Comparison of ENCODE assay signal across 1 cellular context in genomic region chr12:122421815-122422737, GRCh38.
TF ChIP-seq lines count a peak whose summit lies in the region.

Gene CLIP1 (minus strand): TSS chr12:122422669. CDS start chr12:122380452, 42,217 bp downstream.

TF ChIP-seq in HepG2, 621 proteins besides CTCF, POLR2A, EP300 and RAD21 (continued from another document):
- TF ChIP-seq, protein P1, sequence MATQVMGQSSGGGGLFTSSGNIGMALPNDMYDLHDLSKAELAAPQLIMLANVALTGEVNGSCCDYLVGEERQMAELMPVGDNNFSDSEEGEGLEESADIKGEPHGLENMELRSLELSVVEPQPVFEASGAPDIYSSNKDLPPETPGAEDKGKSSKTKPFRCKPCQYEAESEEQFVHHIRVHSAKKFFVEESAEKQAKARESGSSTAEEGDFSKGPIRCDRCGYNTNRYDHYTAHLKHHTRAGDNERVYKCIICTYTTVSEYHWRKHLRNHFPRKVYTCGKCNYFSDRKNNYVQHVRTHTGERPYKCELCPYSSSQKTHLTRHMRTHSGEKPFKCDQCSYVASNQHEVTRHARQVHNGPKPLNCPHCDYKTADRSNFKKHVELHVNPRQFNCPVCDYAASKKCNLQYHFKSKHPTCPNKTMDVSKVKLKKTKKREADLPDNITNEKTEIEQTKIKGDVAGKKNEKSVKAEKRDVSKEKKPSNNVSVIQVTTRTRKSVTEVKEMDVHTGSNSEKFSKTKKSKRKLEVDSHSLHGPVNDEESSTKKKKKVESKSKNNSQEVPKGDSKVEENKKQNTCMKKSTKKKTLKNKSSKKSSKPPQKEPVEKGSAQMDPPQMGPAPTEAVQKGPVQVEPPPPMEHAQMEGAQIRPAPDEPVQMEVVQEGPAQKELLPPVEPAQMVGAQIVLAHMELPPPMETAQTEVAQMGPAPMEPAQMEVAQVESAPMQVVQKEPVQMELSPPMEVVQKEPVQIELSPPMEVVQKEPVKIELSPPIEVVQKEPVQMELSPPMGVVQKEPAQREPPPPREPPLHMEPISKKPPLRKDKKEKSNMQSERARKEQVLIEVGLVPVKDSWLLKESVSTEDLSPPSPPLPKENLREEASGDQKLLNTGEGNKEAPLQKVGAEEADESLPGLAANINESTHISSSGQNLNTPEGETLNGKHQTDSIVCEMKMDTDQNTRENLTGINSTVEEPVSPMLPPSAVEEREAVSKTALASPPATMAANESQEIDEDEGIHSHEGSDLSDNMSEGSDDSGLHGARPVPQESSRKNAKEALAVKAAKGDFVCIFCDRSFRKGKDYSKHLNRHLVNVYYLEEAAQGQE (IDR thresholded peaks at IDR 0.05; ENCODE audit: borderline replicate concordance in 1 of 2, low read depth in 1 of 2, low read length in 2 of 2), result no peak
- TF ChIP-seq KDM5A (IDR thresholded peaks at IDR 0.05; ENCODE audit: borderline replicate concordance, low read length), result 0 out of 2 replicates have a peak, but pooled peaks have one; percentile 13
- no peak for TF ChIP-seq PTBP1 (IDR thresholded peaks at IDR 0.05; ENCODE audit: low read depth, low read length, poor library complexity, severe bottlenecking)
- TF ChIP-seq, protein P2, sequence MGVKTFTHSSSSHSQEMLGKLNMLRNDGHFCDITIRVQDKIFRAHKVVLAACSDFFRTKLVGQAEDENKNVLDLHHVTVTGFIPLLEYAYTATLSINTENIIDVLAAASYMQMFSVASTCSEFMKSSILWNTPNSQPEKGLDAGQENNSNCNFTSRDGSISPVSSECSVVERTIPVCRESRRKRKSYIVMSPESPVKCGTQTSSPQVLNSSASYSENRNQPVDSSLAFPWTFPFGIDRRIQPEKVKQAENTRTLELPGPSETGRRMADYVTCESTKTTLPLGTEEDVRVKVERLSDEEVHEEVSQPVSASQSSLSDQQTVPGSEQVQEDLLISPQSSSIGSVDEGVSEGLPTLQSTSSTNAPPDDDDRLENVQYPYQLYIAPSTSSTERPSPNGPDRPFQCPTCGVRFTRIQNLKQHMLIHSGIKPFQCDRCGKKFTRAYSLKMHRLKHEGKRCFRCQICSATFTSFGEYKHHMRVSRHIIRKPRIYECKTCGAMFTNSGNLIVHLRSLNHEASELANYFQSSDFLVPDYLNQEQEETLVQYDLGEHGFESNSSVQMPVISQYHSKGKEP (CRISPR knock-in tag; IDR thresholded peaks at IDR 0.05), result no peak
- no peak for TF ChIP-seq ZUFSP (CRISPR knock-in tag; IDR thresholded peaks at IDR 0.05; ENCODE audit: borderline replicate concordance)
- no peak for TF ChIP-seq CHD2 (IDR thresholded peaks at IDR 0.05; ENCODE audit: low read depth, low read length)
- no peak for TF ChIP-seq HDAC1 (CRISPR knock-in tag; IDR thresholded peaks at IDR 0.05)
- TF ChIP-seq, protein P3, sequence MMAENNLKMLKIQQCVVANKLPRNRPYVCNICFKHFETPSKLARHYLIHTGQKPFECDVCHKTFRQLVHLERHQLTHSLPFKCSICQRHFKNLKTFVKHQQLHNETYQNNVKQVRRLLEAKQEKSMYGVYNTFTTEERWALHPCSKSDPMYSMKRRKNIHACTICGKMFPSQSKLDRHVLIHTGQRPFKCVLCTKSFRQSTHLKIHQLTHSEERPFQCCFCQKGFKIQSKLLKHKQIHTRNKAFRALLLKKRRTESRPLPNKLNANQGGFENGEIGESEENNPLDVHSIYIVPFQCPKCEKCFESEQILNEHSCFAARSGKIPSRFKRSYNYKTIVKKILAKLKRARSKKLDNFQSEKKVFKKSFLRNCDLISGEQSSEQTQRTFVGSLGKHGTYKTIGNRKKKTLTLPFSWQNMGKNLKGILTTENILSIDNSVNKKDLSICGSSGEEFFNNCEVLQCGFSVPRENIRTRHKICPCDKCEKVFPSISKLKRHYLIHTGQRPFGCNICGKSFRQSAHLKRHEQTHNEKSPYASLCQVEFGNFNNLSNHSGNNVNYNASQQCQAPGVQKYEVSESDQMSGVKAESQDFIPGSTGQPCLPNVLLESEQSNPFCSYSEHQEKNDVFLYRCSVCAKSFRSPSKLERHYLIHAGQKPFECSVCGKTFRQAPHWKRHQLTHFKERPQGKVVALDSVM (CRISPR knock-in tag; IDR thresholded peaks at IDR 0.05), result peak; percentile 13; the same call in 1 of the 2 replicates
- TF ChIP-seq ZNF30 (CRISPR knock-in tag; IDR thresholded peaks at IDR 0.05), result no peak
- TF ChIP-seq NFE2 (CRISPR knock-in tag; IDR thresholded peaks at IDR 0.05), result no peak
- TF ChIP-seq ZNF253 (CRISPR knock-in tag; IDR thresholded peaks at IDR 0.05; ENCODE audit: borderline replicate concordance), result no peak
- TF ChIP-seq E2F2 (CRISPR knock-in tag; IDR thresholded peaks at IDR 0.05; ENCODE audit: borderline replicate concordance), result no peak
- no peak for TF ChIP-seq MED1 (CRISPR knock-in tag; IDR thresholded peaks at IDR 0.05)
- peak; percentile 72 for TF ChIP-seq YEATS4 (CRISPR knock-in tag; IDR thresholded peaks at IDR 0.05; ENCODE audit: borderline replicate concordance)
- TF ChIP-seq FOXA3 (CRISPR knock-in tag; IDR thresholded peaks at IDR 0.05), result no peak
- TF ChIP-seq TBL1XR1 (IDR thresholded peaks at IDR 0.05; ENCODE audit: borderline replicate concordance, low read length, partially characterized antibody), result no peak
- TF ChIP-seq KMT2A (CRISPR knock-in tag; IDR thresholded peaks at IDR 0.05), result peak; percentile 59; the same call in 1 of the 2 replicates
- TF ChIP-seq, protein P4, sequence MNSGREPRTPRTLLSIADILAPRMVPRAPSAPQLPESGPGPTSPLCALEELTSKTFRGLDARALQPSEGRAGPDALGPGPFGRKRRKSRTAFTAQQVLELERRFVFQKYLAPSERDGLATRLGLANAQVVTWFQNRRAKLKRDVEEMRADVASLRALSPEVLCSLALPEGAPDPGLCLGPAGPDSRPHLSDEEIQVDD (CRISPR knock-in tag; IDR thresholded peaks at IDR 0.05; ENCODE audit: borderline replicate concordance), result no peak
- no peak for TF ChIP-seq ZNF781 (CRISPR knock-in tag; IDR thresholded peaks at IDR 0.05; ENCODE audit: borderline replicate concordance, not compliant biosample characterization)
- TF ChIP-seq HNRNPL (IDR thresholded peaks at IDR 0.05; ENCODE audit: low read depth, low read length), result peak; percentile 40; the same call in 1 of the 2 replicates
- no peak for TF ChIP-seq DBP (CRISPR knock-in tag; IDR thresholded peaks at IDR 0.05; ENCODE audit: not compliant biosample characterization)
- TF ChIP-seq, protein P5, sequence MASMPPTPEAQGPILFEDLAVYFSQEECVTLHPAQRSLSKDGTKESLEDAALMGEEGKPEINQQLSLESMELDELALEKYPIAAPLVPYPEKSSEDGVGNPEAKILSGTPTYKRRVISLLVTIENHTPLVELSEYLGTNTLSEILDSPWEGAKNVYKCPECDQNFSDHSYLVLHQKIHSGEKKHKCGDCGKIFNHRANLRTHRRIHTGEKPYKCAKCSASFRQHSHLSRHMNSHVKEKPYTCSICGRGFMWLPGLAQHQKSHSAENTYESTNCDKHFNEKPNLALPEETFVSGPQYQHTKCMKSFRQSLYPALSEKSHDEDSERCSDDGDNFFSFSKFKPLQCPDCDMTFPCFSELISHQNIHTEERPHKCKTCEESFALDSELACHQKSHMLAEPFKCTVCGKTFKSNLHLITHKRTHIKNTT (CRISPR knock-in tag; IDR thresholded peaks at IDR 0.05), result no peak
- TF ChIP-seq SOX13 (IDR thresholded peaks at IDR 0.05), result no peak
- TF ChIP-seq SOX13 (CRISPR knock-in tag; conservative IDR thresholded peaks at IDR 0.05 in 1 of 2, IDR thresholded peaks at IDR 0.05 in 1 of 2), result peak in 1 of 2 experiments; percentile 11; a peak in 1 of 4 replicates
- peak; percentile 52; the same call in 1 of the 2 replicates for TF ChIP-seq ARID4A (CRISPR knock-in tag; IDR thresholded peaks at IDR 0.05; ENCODE audit: borderline replicate concordance)
- no peak for TF ChIP-seq ZNF256 (CRISPR knock-in tag; conservative IDR thresholded peaks at IDR 0.05)
- no peak for TF ChIP-seq ZBTB38 (CRISPR knock-in tag; IDR thresholded peaks at IDR 0.05)
